Comparison of ENCODE assay signal across 23 cellular contexts in genomic region chr10:3404381-3404780, GRCh38.
DNase-seq lines count a peak whose midpoint lies in the region; ATAC-seq and TF ChIP-seq lines count a peak whose summit lies in the region.
"Had no signal": no experiment of that assay in that cellular context is flagged by ENCODE, and none has a peak within 500 bp of the region (broad histone marks: within the 10 kb centered on the region; RNA-seq: fewer than 3 reads in every experiment).

No MANE protein-coding gene starts in this region.

- peak overlapping the region in 1 of 2 experiments; percentile 54 for H3K4ac ChIP-seq in mesenchymal stem cell (ENCODE audit: low read depth in 1 of 2, low read length in 2 of 2)

- H3K18ac ChIP-seq in mesenchymal stem cell (ENCODE audit: low read depth in 1 of 2, low read length in 2 of 2), result no peak overlapping the region

- H3K36me3 ChIP-seq in left ventricle myocardium inferior, result no peaks in the 10 kb centered on the region
- peaks cover 0 to 1% of the 10 kb centered on the region in 2 experiments for H3K36me3 ChIP-seq in mesenchymal stem cell (ENCODE audit: control insufficient read depth in 1 of 2, insufficient read depth in 2 of 2, low read depth in 1 of 2, low read length in 2 of 2)
- no peaks in the 10 kb centered on the region for H3K36me3 ChIP-seq in body of pancreas (replicated peaks in 1 of 2; ENCODE audit: insufficient read depth in 1 of 2, low read depth in 2 of 2)
- H3K36me3 ChIP-seq: BE2C; BLaER1 treated with 17β-estradiol and CSF1 and Interleukin-3, amounts not matched to agents 10 nM and 100 nM; HAP-1 had no signal

- intact Hi-C loops in cardiac septum (cut with DNase I) (no loop called here), left ventricle myocardium inferior (cut with micrococcal nuclease) (no loop called here), sciatic nerve (cut with DNase I) (no loop called here), body of pancreas (cut with DNase I) (no loop called here)

- H3K14ac ChIP-seq in mesenchymal stem cell (ENCODE audit: low read length in 2 of 2), result no peak overlapping the region

- no peak overlapping the region for H4K8ac ChIP-seq in mesenchymal stem cell (ENCODE audit: low read length)

- H2BK12ac ChIP-seq in mesenchymal stem cell (ENCODE audit: low read length in 2 of 2), result peak overlapping the region in 1 of 2 experiments; percentile 56

- no peak overlapping the region for H2BK5ac ChIP-seq in mesenchymal stem cell (ENCODE audit: low read depth, low read length, poor library complexity, severe bottlenecking)

- DNase-seq in cardiac septum (ENCODE audit: low spot score), result peak; percentile 74
- no peak for DNase-seq in left ventricle myocardium inferior
- DNase-seq in mesenchymal stem cell, result no peak
- peak; percentile 46 for DNase-seq in sciatic nerve (ENCODE audit: low spot score)
- no peak for DNase-seq in body of pancreas
- no peak for DNase-seq in caudate nucleus (lab: John Stamatoyannopoulos, UW)
- DNase-seq: 8988T; ACHN; AML-193; BE2C; CD4-positive, alpha-beta T cell; CD8-positive, alpha-beta memory T cell; DMS 273 treated with DMSO at 0.1 percent for 48 hours; DMS79; EL; GDM1; GOT3; HFFc6 had no signal

- no peaks in the 10 kb centered on the region for H3K79me1 ChIP-seq in mesenchymal stem cell (replicated peaks; ENCODE audit: low read length, poor library complexity, severe bottlenecking)

- H3K4me2 ChIP-seq in mesenchymal stem cell (ENCODE audit: low read length, poor library complexity, severe bottlenecking), result no peak overlapping the region
- H3K4me2 ChIP-seq: A549 had no signal

- WGBS in mesenchymal stem cell, result 94% methylated on average over 15 of the region's 15 CpGs
- 86 to 89% methylated on average over 15 of the region's 15 CpGs for WGBS in body of pancreas, 2 donors

- ATAC-seq in sciatic nerve, result no peak
- ATAC-seq in body of pancreas, result no peak
- no peak for ATAC-seq in GM21381 (IDR thresholded peaks at IDR 0.05; ENCODE audit: unreplicated experiment)
- ATAC-seq: A549, GM12878 had no signal

- H2AK5ac ChIP-seq in mesenchymal stem cell (ENCODE audit: low read length, severe bottlenecking), result peak overlapping the region; percentile 61

- TF ChIP-seq POLR2A in body of pancreas (IDR thresholded peaks at IDR 0.05), result no peak

- H2BK15ac ChIP-seq in mesenchymal stem cell (ENCODE audit: low read depth, poor library complexity, severe bottlenecking), result no peak overlapping the region

- H3K9me3 ChIP-seq in left ventricle myocardium inferior (replicated peaks) (no peaks in the 10 kb centered on the region), mesenchymal stem cell (ENCODE audit: control insufficient read depth, low read length) (no peaks in the 10 kb centered on the region), body of pancreas (no peaks in the 10 kb centered on the region)
- H3K9me3 ChIP-seq: A549, BE2C had no signal

- H3K4me1 ChIP-seq in left ventricle myocardium inferior (peaks cover 20% of the 10 kb centered on the region), mesenchymal stem cell (ENCODE audit: control insufficient read depth, insufficient read depth, low read depth, low read length) (peaks cover 17% of the 10 kb centered on the region), body of pancreas (peaks cover 3% of the 10 kb centered on the region)
- H3K4me1 ChIP-seq: A549, HAP-1 had no signal

- TF ChIP-seq CTCF in left ventricle myocardium inferior (IDR thresholded peaks at IDR 0.05; ENCODE audit: borderline replicate concordance) (no peak), body of pancreas (IDR thresholded peaks at IDR 0.05) (no peak)

- H2BK120ac ChIP-seq in mesenchymal stem cell (ENCODE audit: low read depth, low read length), result no peak overlapping the region

- no peak overlapping the region for H3K9ac ChIP-seq in mesenchymal stem cell (ENCODE audit: low read length)
- H3K9ac ChIP-seq: BLaER1 treated with 17β-estradiol and CSF1 and Interleukin-3, amounts not matched to agents 10 nM and 100 nM had no signal

- no peak overlapping the region for H2AFZ ChIP-seq in mesenchymal stem cell (ENCODE audit: low read depth, low read length)

- no peaks in the 10 kb centered on the region for H3K27me3 ChIP-seq in left ventricle myocardium inferior (ENCODE audit: low read depth)
- H3K27me3 ChIP-seq in mesenchymal stem cell (ENCODE audit: control insufficient read depth in 1 of 2, insufficient read depth in 1 of 2, low read length in 2 of 2), result no peaks in the 10 kb centered on the region
- no peaks in the 10 kb centered on the region for H3K27me3 ChIP-seq in body of pancreas
- H3K27me3 ChIP-seq: BE2C; BLaER1 treated with 17β-estradiol and CSF1 and Interleukin-3, amounts not matched to agents 10 nM and 100 nM had no signal

- no peak overlapping the region for H4K91ac ChIP-seq in mesenchymal stem cell (ENCODE audit: low read length)

- H3K4me3 ChIP-seq in left ventricle myocardium inferior (no peak overlapping the region), mesenchymal stem cell (ENCODE audit: insufficient read depth in 1 of 2, low read depth in 1 of 2, low read length in 2 of 2) (no peak overlapping the region), body of pancreas (no peak overlapping the region)
- H3K4me3 ChIP-seq: A549; BLaER1 treated with 17β-estradiol and CSF1 and Interleukin-3, amounts not matched to agents 10 nM and 100 nM; GM12878; HAP-1 had no signal

- no peak overlapping the region for H3K23ac ChIP-seq in mesenchymal stem cell (ENCODE audit: low read length in 2 of 2)

- H3K27ac ChIP-seq in left ventricle myocardium inferior (replicated peaks) (no peak overlapping the region), mesenchymal stem cell (ENCODE audit: low read length, poor library complexity, severe bottlenecking) (no peak overlapping the region), body of pancreas (no peak overlapping the region), caudate nucleus (ENCODE audit: low read depth, low read length) (no peak overlapping the region)
- H3K27ac ChIP-seq: A549; BLaER1 treated with 17β-estradiol and CSF1 and Interleukin-3, amounts not matched to agents 10 nM and 100 nM had no signal

Comparison
In these comparisons a context has a peak if more than half of its experiments do, and no peak if none do; other contexts are left out.
1. DNase-seq: peak in cardiac septum (single experiment) and sciatic nerve (single experiment); none in left ventricle myocardium inferior (single experiment), mesenchymal stem cell (single experiment), body of pancreas (0 of 4) and caudate nucleus (0 of 61).